In the genomic region with DNA sequence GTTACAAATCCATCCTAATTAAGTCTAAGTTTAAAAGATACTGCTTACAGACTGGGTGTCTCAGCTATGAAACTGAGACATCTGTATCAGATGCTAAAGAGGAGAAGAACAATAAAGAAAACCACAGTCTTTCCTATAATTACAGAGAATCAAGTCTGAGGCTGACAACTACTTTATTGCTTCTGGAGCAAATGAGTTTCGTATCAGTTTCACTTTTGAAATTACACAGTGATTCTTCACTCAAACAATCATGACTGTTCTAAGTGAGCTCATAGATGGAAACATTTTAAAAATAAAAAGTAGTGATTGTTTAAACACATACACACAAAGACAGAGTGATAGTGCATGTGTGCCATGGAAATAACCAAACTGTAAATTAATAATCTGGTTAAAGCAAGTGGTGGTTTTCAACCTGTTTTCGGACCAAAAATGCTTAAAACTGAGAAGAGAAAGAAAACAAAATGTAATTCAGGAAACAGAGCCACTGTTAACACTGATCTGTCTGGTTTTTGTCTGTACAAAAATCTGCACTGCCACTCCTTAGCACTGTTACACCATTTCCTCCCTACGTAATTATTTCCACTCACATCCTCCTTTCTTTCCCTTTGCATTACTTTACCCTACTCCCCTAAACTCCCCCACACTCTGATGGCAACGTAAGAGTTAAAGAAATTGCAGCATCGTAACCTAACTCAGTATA, we compare ENCODE assay signal across 1 cellular context.
TF ChIP-seq lines count a peak whose summit lies in the region.

No MANE protein-coding gene starts in this region.

TF ChIP-seq in K562, 482 proteins besides CTCF, POLR2A, EP300 and RAD21 (continued from another document):
- TF ChIP-seq SMARCA4 (IDR thresholded peaks at IDR 0.05) (peak; percentile 23; the same call in 1 of the 2 replicates), GABPA (tag; conservative IDR thresholded peaks at IDR 0.05; ENCODE audit: low read depth) (peak; percentile 43), POLR3A (IDR thresholded peaks at IDR 0.05; ENCODE audit: borderline replicate concordance, extremely low read depth, insufficient read depth, insufficient read length) (no peak)
